ENCODE assay signal across 8 cellular contexts in the genomic region with DNA sequence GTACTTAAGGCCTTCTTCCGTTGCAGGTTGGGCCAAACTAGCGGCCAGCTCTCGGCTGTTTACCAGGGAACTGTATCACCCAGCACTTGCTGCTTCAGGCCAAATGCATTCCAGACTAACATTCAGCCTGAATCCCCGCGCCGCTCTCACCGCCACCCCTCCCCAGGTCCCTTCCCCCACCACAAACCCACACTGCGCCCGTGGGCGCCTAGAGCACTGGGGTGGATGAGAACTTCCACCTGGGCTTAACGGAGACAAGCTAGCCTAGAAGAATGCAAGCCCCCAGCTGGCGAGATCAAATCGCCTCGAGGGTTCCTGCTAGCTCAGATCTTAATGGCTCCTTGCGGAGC. TPM values are rescaled to one million over a fixed set of nuclear protein-coding genes. Genes with fewer than 3 reads are reported as not detected.
DNase-seq lines count a peak whose midpoint lies in the region; ATAC-seq and TF ChIP-seq lines count a peak whose summit lies in the region.

No MANE protein-coding gene starts in this region.

- peak overlapping the region; percentile 84 for H3K27ac ChIP-seq in BLaER1
- H3K27ac ChIP-seq in ovary: peak overlapping the region; percentile 72 to 88

- peaks cover 4% of the 10 kb centered on the region; the same call in 1 of the 2 replicates for H3K36me3 ChIP-seq in BLaER1
- H3K36me3 ChIP-seq in ovary: no peaks in the 10 kb centered on the region

- H3K9me3 Mint-ChIP-seq in activated T-helper 1 cell treated with anti-CD3 and anti-CD28 coated beads, Interleukin-12 subunit alpha, Interleukin-12 subunit beta, Interleukin-2, Interleukin-4 antibody, amounts not matched to agents 30 ng/mL and 10 ng/mL and 1 ng/mL, durations not matched to agents 14 hours and 24 hours and 36 hours: no peaks in the 10 kb centered on the region

- H3K9ac ChIP-seq in BLaER1: peak overlapping the region; percentile 84

- ATAC-seq in HG02642 (IDR thresholded peaks at IDR 0.05; ENCODE audit: poor library complexity, unreplicated experiment) (peak; percentile 32), Right ventricle myocardium inferior (peak; percentile 45), GM19035 (IDR thresholded peaks at IDR 0.05; ENCODE audit: unreplicated experiment) (no peak)

- TF ChIP-seq CTCF in ovary (IDR thresholded peaks at IDR 0.05): peak in 2 of 3 donors; percentile 23

- no peaks in the 10 kb centered on the region for H3K27me3 Mint-ChIP-seq in activated T-helper 1 cell treated with anti-CD3 and anti-CD28 coated beads, Interleukin-12 subunit alpha, Interleukin-12 subunit beta, Interleukin-2, Interleukin-4 antibody, amounts not matched to agents 30 ng/mL and 10 ng/mL and 1 ng/mL, durations not matched to agents 14 hours and 24 hours and 36 hours (ENCODE audit: insufficient read depth)

- H3K4me2 ChIP-seq in BLaER1: peak overlapping the region; percentile 79

- peaks cover 6% of the 10 kb centered on the region; the same call in 1 of the 2 replicates for H4K20me1 ChIP-seq in BLaER1

- H3K4me3 Mint-ChIP-seq in activated T-helper 1 cell treated with anti-CD3 and anti-CD28 coated beads, Interleukin-12 subunit alpha, Interleukin-12 subunit beta, Interleukin-2, Interleukin-4 antibody, amounts not matched to agents 30 ng/mL and 10 ng/mL and 1 ng/mL, durations not matched to agents 14 hours and 24 hours and 36 hours: peak overlapping the region; percentile 88

- H3K4me1 Mint-ChIP-seq in activated T-helper 1 cell treated with anti-CD3 and anti-CD28 coated beads, Interleukin-12 subunit alpha, Interleukin-12 subunit beta, Interleukin-2, Interleukin-4 antibody, amounts not matched to agents 30 ng/mL and 10 ng/mL and 1 ng/mL, durations not matched to agents 14 hours and 24 hours and 36 hours (ENCODE audit: low read depth): peaks cover 26% of the 10 kb centered on the region

- H3K27ac Mint-ChIP-seq in activated T-helper 1 cell treated with anti-CD3 and anti-CD28 coated beads, Interleukin-12 subunit alpha, Interleukin-12 subunit beta, Interleukin-2, Interleukin-4 antibody, amounts not matched to agents 30 ng/mL and 10 ng/mL and 1 ng/mL, durations not matched to agents 14 hours and 24 hours and 36 hours: peak overlapping the region; percentile 88

- peaks cover 1% of the 10 kb centered on the region for H3K36me3 Mint-ChIP-seq in activated T-helper 1 cell treated with anti-CD3 and anti-CD28 coated beads, Interleukin-12 subunit alpha, Interleukin-12 subunit beta, Interleukin-2, Interleukin-4 antibody, amounts not matched to agents 30 ng/mL and 10 ng/mL and 1 ng/mL, durations not matched to agents 14 hours and 24 hours and 36 hours (ENCODE audit: low read depth)

- H3K4me3 ChIP-seq in BLaER1 (peak overlapping the region; percentile 82), ovary (peak overlapping the region; percentile 89)

- no peaks in the 10 kb centered on the region for H3K27me3 ChIP-seq in BLaER1
- no peaks in the 10 kb centered on the region for H3K27me3 ChIP-seq in ovary

- WGBS in ovary, 3 donors: 0 to 1% (median 1%) methylated on average over 15 of the region's 15 CpGs

- peaks cover 14% of the 10 kb centered on the region for H3K4me1 ChIP-seq in BLaER1
- H3K4me1 ChIP-seq in ovary (ENCODE audit: insufficient read depth): peaks cover 11% of the 10 kb centered on the region

- intact Hi-C loops in activated T-helper 1 cell treated with anti-CD3 and anti-CD28 coated beads, Interleukin-12 subunit alpha, Interleukin-12 subunit beta, Interleukin-2, Interleukin-4 antibody, amounts not matched to agents 30 ng/mL and 10 ng/mL and 1 ng/mL, durations not matched to agents 14 hours and 24 hours and 36 hours (cut with micrococcal nuclease): loop anchor here (1.0 to 5.0 kb wide), 7 partner anchors 8 to 921 kb away; a partner anchor contains a TSS
- intact Hi-C loops in Right ventricle myocardium inferior (cut with DNase I): loop anchor here (5.0 to 10.0 kb wide), 2 partner anchors 121 to 507 kb away; no protein-coding TSS in a partner anchor
- intact Hi-C loops in ovary (cut with DNase I): loop anchor here in 1 of 4 donors (10.0 kb wide), 1 partner anchor 103 kb away; a partner anchor contains a TSS

- DNase-seq in activated T-helper 1 cell treated with anti-CD3 and anti-CD28 coated beads, Interleukin-12 subunit alpha, Interleukin-12 subunit beta, Interleukin-2, Interleukin-4 antibody, amounts not matched to agents 30 ng/mL and 10 ng/mL and 1 ng/mL, durations not matched to agents 14 hours and 24 hours and 36 hours (ENCODE audit: low spot score): no peak
- peak; percentile 57 for DNase-seq in Right ventricle myocardium inferior (ENCODE audit: missing footprints)
- peak; percentile 53 to 77 (median 63) for DNase-seq in ovary
- DNase-seq in AML-193 (lab: John Stamatoyannopoulos, UW): no peak
- no peak for DNase-seq in LoVo (ENCODE audit: low spot score)

- TF ChIP-seq EP300 in ovary (IDR thresholded peaks at IDR 0.05): no peak

- H3K9me3 ChIP-seq in BLaER1: no peaks in the 10 kb centered on the region
- H3K9me3 ChIP-seq in ovary: no peaks in the 10 kb centered on the region

- no peak for TF ChIP-seq POLR2A in ovary (IDR thresholded peaks at IDR 0.05)

RNA-seq across cellular contexts. Expression of a gene that starts 0.6 kb away (rescaled TPM):
- total RNA-seq in activated T-helper 1 cell treated with anti-CD3 and anti-CD28 coated beads, Interleukin-12 subunit alpha, Interleukin-12 subunit beta, Interleukin-2, Interleukin-4 antibody, amounts not matched to agents 30 ng/mL and 10 ng/mL and 1 ng/mL, durations not matched to agents 14 hours and 24 hours and 36 hours: 13.1 and 13.8 TPM in 2 replicates
- 38.7 TPM for total RNA-seq in Right ventricle myocardium inferior
- 10 to 100 TPM; 40.1 to 92.7 (median 63.2) TPM for total RNA-seq in ovary
- 10 to 100 TPM; 34.5 to 63.2 TPM for polyA plus RNA-seq in ovary

RNA-seq across cellular contexts. Expression of a gene that starts 33.7 kb away (rescaled TPM):
- total RNA-seq in activated T-helper 1 cell treated with anti-CD3 and anti-CD28 coated beads, Interleukin-12 subunit alpha, Interleukin-12 subunit beta, Interleukin-2, Interleukin-4 antibody, amounts not matched to agents 30 ng/mL and 10 ng/mL and 1 ng/mL, durations not matched to agents 14 hours and 24 hours and 36 hours: not detected in 2 replicates
- total RNA-seq in Right ventricle myocardium inferior (not detected), ovary (not detected)
- not detected for polyA plus RNA-seq in ovary

RNA-seq across cellular contexts. Expression of a gene that starts 53.3 kb away (rescaled TPM):
- not detected in 2 replicates for total RNA-seq in activated T-helper 1 cell treated with anti-CD3 and anti-CD28 coated beads, Interleukin-12 subunit alpha, Interleukin-12 subunit beta, Interleukin-2, Interleukin-4 antibody, amounts not matched to agents 30 ng/mL and 10 ng/mL and 1 ng/mL, durations not matched to agents 14 hours and 24 hours and 36 hours
- total RNA-seq in Right ventricle myocardium inferior (not detected), ovary (not detected)
- polyA plus RNA-seq in ovary: not detected

Comparison
In these comparisons a context has a peak if more than half of its experiments do, and no peak if none do; other contexts are left out.
1. DNase-seq: peak in Right ventricle myocardium inferior (single experiment) and ovary (5 of 5); none in activated T-helper 1 cell treated with anti-CD3 and anti-CD28 coated beads, Interleukin-12 subunit alpha, Interleukin-12 subunit beta, Interleukin-2, Interleukin-4 antibody, amounts not matched to agents 30 ng/mL and 10 ng/mL and 1 ng/mL, durations not matched to agents 14 hours and 24 hours and 36 hours (single experiment), AML-193 (0 of 2) and LoVo (single experiment).